Comparison of ENCODE assay signal across 9 cellular contexts in genomic region chr3:71504250-71505036, GRCh38.
A peak's percentile ranks its signal among the peaks of the same experiment; 100 is the strongest.
DNase-seq lines count a peak whose midpoint lies in the region; ATAC-seq and TF ChIP-seq lines count a peak whose summit lies in the region.
"Had no signal": no experiment of that assay in that cellular context is flagged by ENCODE, and none has a peak within 500 bp of the region (broad histone marks: within the 10 kb centered on the region; RNA-seq: fewer than 3 reads in every experiment).

No MANE protein-coding gene starts in this region.

- H3K9me2 ChIP-seq in Karpas-422 (replicated peaks; ENCODE audit: insufficient read depth, low read length): no peaks in the 10 kb centered on the region

- H3K36me3 Mint-ChIP-seq in activated CD8-positive, alpha-beta T cell treated with anti-CD3 and anti-CD28 coated beads, Interleukin-2, amount 10 ng/mL, durations not matched to agents 7 days and 5 days (ENCODE audit: low read depth): peaks cover 5% of the 10 kb centered on the region

- peak overlapping the region; percentile 61 for H3K27ac ChIP-seq in foreskin keratinocyte
- H3K27ac ChIP-seq in Karpas-422 (ENCODE audit: low read length): no peak overlapping the region
- H3K27ac ChIP-seq: BLaER1 treated with 17β-estradiol and CSF1 and Interleukin-3, amounts not matched to agents 10 nM and 100 nM had no signal

- no peak for ATAC-seq in activated CD8-positive, alpha-beta T cell treated with anti-CD3 and anti-CD28 coated beads, Interleukin-2, amount 10 ng/mL, durations not matched to agents 7 days and 5 days
- peak; percentile 98 for ATAC-seq in foreskin keratinocyte
- ATAC-seq in stimulated activated naive CD8-positive, alpha-beta T cell treated with anti-CD3 and anti-CD28 coated beads, Interleukin-15, amount 100 ng/mL, for 72 hours: peak; percentile 55

- TF ChIP-seq CTCF in foreskin keratinocyte (conservative IDR thresholded peaks at IDR 0.05): no peak

- H3K27me3 ChIP-seq in foreskin keratinocyte (no peaks in the 10 kb centered on the region), Karpas-422 (ENCODE audit: low read length) (no peaks in the 10 kb centered on the region)
- H3K27me3 ChIP-seq: BLaER1 treated with 17β-estradiol and CSF1 and Interleukin-3, amounts not matched to agents 10 nM and 100 nM had no signal

- no peaks in the 10 kb centered on the region for H3K27me3 Mint-ChIP-seq in activated CD8-positive, alpha-beta T cell treated with anti-CD3 and anti-CD28 coated beads, Interleukin-2, amount 10 ng/mL, durations not matched to agents 7 days and 5 days (ENCODE audit: low read depth)
- H3K27me3 Mint-ChIP-seq in stimulated activated naive CD8-positive, alpha-beta T cell treated with anti-CD3 and anti-CD28 coated beads, Interleukin-15, amount 100 ng/mL, for 72 hours: no peaks in the 10 kb centered on the region

- POLR2A ChIA-PET in activated CD8-positive, alpha-beta T cell treated with anti-CD3 and anti-CD28 coated beads, Interleukin-2, amount 10 ng/mL, durations not matched to agents 7 days and 5 days (lab: Charles Lee): no interaction called here

- no peak overlapping the region for H2AFZ ChIP-seq in Karpas-422 (ENCODE audit: low read length)

- H3K9me3 ChIP-seq in Karpas-422 (ENCODE audit: low read length): no peaks in the 10 kb centered on the region
- H3K9me3 ChIP-seq: BLaER1 treated with 17β-estradiol and CSF1 and Interleukin-3, amounts not matched to agents 10 nM and 100 nM had no signal

- peak overlapping the region; percentile 54 for H3K27ac Mint-ChIP-seq in activated CD8-positive, alpha-beta T cell treated with anti-CD3 and anti-CD28 coated beads, Interleukin-2, amount 10 ng/mL, durations not matched to agents 7 days and 5 days
- no peak overlapping the region for H3K27ac Mint-ChIP-seq in stimulated activated naive CD8-positive, alpha-beta T cell treated with anti-CD3 and anti-CD28 coated beads, Interleukin-15, amount 100 ng/mL, for 72 hours

- H3K4me1 Mint-ChIP-seq in activated CD8-positive, alpha-beta T cell treated with anti-CD3 and anti-CD28 coated beads, Interleukin-2, amount 10 ng/mL, durations not matched to agents 7 days and 5 days (ENCODE audit: low read depth): peaks cover 30% of the 10 kb centered on the region
- peaks cover 39% of the 10 kb centered on the region for H3K4me1 Mint-ChIP-seq in stimulated activated naive CD8-positive, alpha-beta T cell treated with anti-CD3 and anti-CD28 coated beads, Interleukin-15, amount 100 ng/mL, for 72 hours

- CTCF ChIA-PET in activated CD8-positive, alpha-beta T cell treated with anti-CD3 and anti-CD28 coated beads, Interleukin-2, amount 10 ng/mL, durations not matched to agents 7 days and 5 days (lab: Charles Lee): interaction anchor here (0.7 to 2.6 kb wide), 3 partner anchors 8 to 13 kb away, joined by 3 to 9 read pairs (median 4); no protein-coding TSS in a partner anchor

- no peak overlapping the region for H3K4me3 ChIP-seq in Karpas-422 (ENCODE audit: low read length)
- H3K4me3 ChIP-seq: BLaER1 treated with 17β-estradiol and CSF1 and Interleukin-3, amounts not matched to agents 10 nM and 100 nM had no signal

- H3K79me2 ChIP-seq in Karpas-422 (ENCODE audit: low read length): peaks cover 96% of the 10 kb centered on the region

- DNase-seq in activated T-cell treated with anti-CD3 and anti-CD28 coated beads for 24 hours (ENCODE audit: low read depth) (peak; percentile 44), foreskin keratinocyte (peak; percentile 88 to 93), Karpas-422 (no peak), NCI-H128 (lab: John Stamatoyannopoulos, UW; ENCODE audit: unreplicated experiment) (no peak)
- DNase-seq in activated T-cell treated with anti-CD3 and anti-CD28 coated beads, Interleukin-2, amount 50 U/mL, for 1 hour: no peak
- DNase-seq in activated CD8-positive, alpha-beta T cell treated with anti-CD3 and anti-CD28 coated beads, Interleukin-2, amount 10 ng/mL, durations not matched to agents 7 days and 5 days: no peak
- no peak for DNase-seq in stimulated activated naive CD8-positive, alpha-beta T cell treated with anti-CD3 and anti-CD28 coated beads, Interleukin-15, amount 100 ng/mL, for 72 hours
- no peak for DNase-seq in effector CD8-positive, alpha-beta T cell (lab: John Stamatoyannopoulos, UW)

- peaks cover 10% of the 10 kb centered on the region; the same call in 1 of the 2 replicates for H3K36me3 ChIP-seq in Karpas-422 (ENCODE audit: insufficient read depth, low read length)
- H3K36me3 ChIP-seq: BLaER1 treated with 17β-estradiol and CSF1 and Interleukin-3, amounts not matched to agents 10 nM and 100 nM had no signal

- H3K9ac ChIP-seq in Karpas-422 (ENCODE audit: low read length): no peak overlapping the region
- H3K9ac ChIP-seq: BLaER1 treated with 17β-estradiol and CSF1 and Interleukin-3, amounts not matched to agents 10 nM and 100 nM had no signal

- no peak overlapping the region for H3K4me3 Mint-ChIP-seq in activated CD8-positive, alpha-beta T cell treated with anti-CD3 and anti-CD28 coated beads, Interleukin-2, amount 10 ng/mL, durations not matched to agents 7 days and 5 days
- peak overlapping the region in 1 of 2 donors; percentile 33 for H3K4me3 Mint-ChIP-seq in stimulated activated naive CD8-positive, alpha-beta T cell treated with anti-CD3 and anti-CD28 coated beads, Interleukin-15, amount 100 ng/mL, for 72 hours

- no peaks in the 10 kb centered on the region for H3K9me3 Mint-ChIP-seq in activated CD8-positive, alpha-beta T cell treated with anti-CD3 and anti-CD28 coated beads, Interleukin-2, amount 10 ng/mL, durations not matched to agents 7 days and 5 days (ENCODE audit: insufficient read depth)
- no peaks in the 10 kb centered on the region for H3K9me3 Mint-ChIP-seq in stimulated activated naive CD8-positive, alpha-beta T cell treated with anti-CD3 and anti-CD28 coated beads, Interleukin-15, amount 100 ng/mL, for 72 hours

- H3K4me2 ChIP-seq in Karpas-422 (ENCODE audit: low read depth, low read length, poor library complexity, severe bottlenecking): no peak overlapping the region

- H3K4me1 ChIP-seq in foreskin keratinocyte (peaks cover 15% of the 10 kb centered on the region), Karpas-422 (ENCODE audit: low read length) (peaks cover 32% of the 10 kb centered on the region)

- 0 out of 2 replicates have a peak, but pooled peaks cover 4% of the 10 kb centered on the region for H4K20me1 ChIP-seq in Karpas-422 (ENCODE audit: insufficient read depth, low read depth, low read length)
- H4K20me1 ChIP-seq: BLaER1 treated with 17β-estradiol and CSF1 and Interleukin-3, amounts not matched to agents 10 nM and 100 nM had no signal

Comparison
In these comparisons a context has a peak if more than half of its experiments do, and no peak if none do; other contexts are left out.
1. DNase-seq: peak in activated T-cell treated with anti-CD3 and anti-CD28 coated beads for 24 hours (single experiment) and foreskin keratinocyte (2 of 2); none in activated T-cell treated with anti-CD3 and anti-CD28 coated beads, Interleukin-2, amount 50 U/mL, for 1 hour (single experiment), activated CD8-positive, alpha-beta T cell treated with anti-CD3 and anti-CD28 coated beads, Interleukin-2, amount 10 ng/mL, durations not matched to agents 7 days and 5 days (single experiment), stimulated activated naive CD8-positive, alpha-beta T cell treated with anti-CD3 and anti-CD28 coated beads, Interleukin-15, amount 100 ng/mL, for 72 hours (0 of 2), effector CD8-positive, alpha-beta T cell (single experiment), Karpas-422 (single experiment) and NCI-H128 (single experiment).